Comparison of ENCODE assay signal across 22 cellular contexts in the genomic region with DNA sequence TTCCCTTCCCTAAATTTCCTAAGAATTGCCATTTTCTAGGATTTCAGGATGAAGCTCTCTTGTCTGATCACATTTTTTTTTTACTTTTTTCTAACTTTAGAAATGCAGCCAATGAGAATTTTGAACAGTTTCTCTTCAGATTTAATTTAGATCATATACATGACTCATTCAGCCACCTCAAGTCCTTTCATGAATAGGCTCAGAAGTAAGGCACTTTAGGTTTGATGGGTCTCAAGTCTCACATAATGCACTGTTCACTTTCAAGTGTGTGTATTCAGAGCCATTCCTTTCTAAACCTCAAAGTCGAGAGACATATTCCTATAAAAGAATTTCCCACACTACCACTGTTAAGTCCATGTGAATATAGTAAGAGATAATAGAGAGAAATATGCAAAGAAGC.
"Had no signal": no experiment of that assay in that cellular context is flagged by ENCODE, and none has a peak within 500 bp of the region (broad histone marks: within the 10 kb centered on the region; RNA-seq: fewer than 3 reads in every experiment).

No MANE protein-coding gene starts in this region.

- H2AFZ ChIP-seq: neural progenitor cell had no signal

- H3K27ac Mint-ChIP-seq: activated T-cell treated with anti-CD3 and anti-CD28 coated beads, Interleukin-2, amount 50 U/mL, for 72 hours; naive thymus-derived CD4-positive, alpha-beta T cell; neural progenitor cell; stimulated activated naive CD8-positive, alpha-beta T cell treated with anti-CD3 and anti-CD28 coated beads, Interleukin-15, Interleukin-2, amounts not matched to agents 100 ng/mL and 50 ng/mL, for 24 hours had no signal

- H3K4me3 Mint-ChIP-seq: activated T-cell treated with anti-CD3 and anti-CD28 coated beads, Interleukin-2, amount 50 U/mL, for 72 hours; naive thymus-derived CD4-positive, alpha-beta T cell; neural progenitor cell; stimulated activated naive CD8-positive, alpha-beta T cell treated with anti-CD3 and anti-CD28 coated beads, Interleukin-15, Interleukin-2, amounts not matched to agents 100 ng/mL and 50 ng/mL, for 24 hours had no signal

- H3K9me3 ChIP-seq: breast epithelium, gastroesophageal sphincter, heart left ventricle, prostate gland, right atrium auricular region, tibial nerve had no signal

- H3K27ac ChIP-seq: breast epithelium, gastroesophageal sphincter, heart left ventricle, neural progenitor cell, prostate gland, right atrium auricular region, skin epidermis, tibial nerve had no signal

- H3K36me3 ChIP-seq: breast epithelium, gastroesophageal sphincter, heart left ventricle, neural progenitor cell, prostate gland, right atrium auricular region, tibial nerve had no signal

- ATAC-seq: activated T-cell treated with anti-CD3 and anti-CD28 coated beads, Interleukin-2, amount 50 U/mL, for 72 hours; esophagus mucosa; gastroesophageal sphincter; heart left ventricle; left ventricle myocardium superior; naive thymus-derived CD4-positive, alpha-beta T cell had no signal

- H3K9me3 Mint-ChIP-seq: neural progenitor cell; stimulated activated naive CD8-positive, alpha-beta T cell treated with anti-CD3 and anti-CD28 coated beads, Interleukin-15, Interleukin-2, amounts not matched to agents 100 ng/mL and 50 ng/mL, for 24 hours had no signal

- H3K4me1 Mint-ChIP-seq: neural progenitor cell had no signal

- H3K36me3 Mint-ChIP-seq: naive thymus-derived CD4-positive, alpha-beta T cell; neural progenitor cell had no signal

- DNase-seq: activated CD4-positive, alpha-beta T cell treated with anti-CD3 and anti-CD28 coated beads, Interleukin-2, amount 50 U/mL, for 4 hours; activated effector memory CD4-positive, alpha-beta T cell treated with anti-CD3 and anti-CD28 coated beads, Interleukin-2, amount 50 U/mL, for 16 hours; activated naive CD4-positive, alpha-beta T cell treated with anti-CD3 and anti-CD28 coated beads, Interleukin-2, amount 50 U/mL, for 16 hours; activated T-cell treated with anti-CD3 and anti-CD28 coated beads, Interleukin-2, amount 50 U/mL, for 72 hours; aorta; cerebellar nuclear complex; effector CD4-positive, alpha-beta T cell; heart left ventricle; left ventricle myocardium superior; naive thymus-derived CD4-positive, alpha-beta T cell; stimulated activated CD4-positive, alpha-beta T cell treated with anti-CD3 and anti-CD28 coated beads, Interleukin-15, amount 100 ng/mL, for 24 hours; stimulated activated CD4-positive, alpha-beta T cell treated with anti-CD3 and anti-CD28 coated beads, Interleukin-2, amount 100 ng/mL, for 48 hours had no signal

- H3K27me3 Mint-ChIP-seq: naive thymus-derived CD4-positive, alpha-beta T cell; stimulated activated naive CD8-positive, alpha-beta T cell treated with anti-CD3 and anti-CD28 coated beads, Interleukin-15, Interleukin-2, amounts not matched to agents 100 ng/mL and 50 ng/mL, for 24 hours had no signal

- H3K9ac ChIP-seq: neural progenitor cell had no signal

- H3K27me3 ChIP-seq: breast epithelium, gastroesophageal sphincter, heart left ventricle, neural progenitor cell, right atrium auricular region, tibial nerve had no signal

- H3K4me2 ChIP-seq: neural progenitor cell had no signal

- H3K4me1 ChIP-seq: breast epithelium, gastroesophageal sphincter, heart left ventricle, neural progenitor cell, prostate gland, right atrium auricular region, tibial nerve had no signal

- H3K4me3 ChIP-seq: breast epithelium, gastroesophageal sphincter, heart left ventricle, neural progenitor cell, prostate gland, right atrium auricular region, skin epidermis, tibial nerve had no signal

- FAIRE-seq: urothelium cell line had no signal
